In genomic region chr17:73870035-73870434, GRCh38 we compare ENCODE assay signal across 3 cellular contexts.
"Had no signal": no experiment of that assay in that cellular context is flagged by ENCODE, and none has a peak within 500 bp of the region (broad histone marks: within the 10 kb centered on the region; RNA-seq: fewer than 3 reads in every experiment).

No MANE protein-coding gene starts in this region.

- DNase-seq: GDM1, GF-D8 had no signal

- H3K4me3 ChIP-seq: GM12878 had no signal

- ATAC-seq: GM12878 had no signal
